In genomic region chr1:53410691-53411090, GRCh38 we compare ENCODE assay signal across 19 cellular contexts. TPM values are rescaled to one million over a fixed set of nuclear protein-coding genes. Genes with fewer than 3 reads are reported as not detected.
DNase-seq lines count a peak whose midpoint lies in the region; ATAC-seq and TF ChIP-seq lines count a peak whose summit lies in the region.
"Had no signal": no experiment of that assay in that cellular context is flagged by ENCODE, and none has a peak within 500 bp of the region (broad histone marks: within the 10 kb centered on the region; RNA-seq: fewer than 3 reads in every experiment).

No MANE protein-coding gene starts in this region.

- POLR2A ChIA-PET in HEK293 (lab: Yijun Ruan, JAX) = no interaction called here
- POLR2A ChIA-PET in WTC11 (lab: Charles Lee) = no interaction called here

- no peaks in the 10 kb centered on the region for H3K9me3 ChIP-seq in HEK293 (ENCODE audit: control insufficient read depth, insufficient read depth, low read depth, low read length)
- no peaks in the 10 kb centered on the region for H3K9me3 ChIP-seq in stomach
- H3K9me3 ChIP-seq: esophagus squamous epithelium, MG63 had no signal

- intact Hi-C loops in stomach (cut with DNase I; ENCODE audit: low total_unique reads) = no loop called here

- TF ChIP-seq CTCF in HEK293 (tag by site-specific recombination; IDR thresholded peaks at IDR 0.05) = no peak
- no peak for TF ChIP-seq CTCF in osteocyte (IDR thresholded peaks at IDR 0.05)
- no peak for TF ChIP-seq CTCF in WTC11 (IDR thresholded peaks at IDR 0.05)
- no peak for TF ChIP-seq CTCF in GM10266 (IDR thresholded peaks at IDR 0.05; ENCODE audit: control insufficient read depth, insufficient read depth, low read depth, missing control alignments)
- TF ChIP-seq CTCF in stomach (IDR thresholded peaks at IDR 0.05) = no peak

- no peak for DNase-seq in activated T-cell treated with anti-CD3 and anti-CD28 coated beads, Interleukin-2, amount 50 U/mL, for 24 hours
- DNase-seq in activated T-cell treated with anti-CD3 and anti-CD28 coated beads, Interleukin-2, amount 50 U/mL, for 4 hours = no peak
- no peak for DNase-seq in activated naive CD8-positive, alpha-beta T cell treated with anti-CD3 and anti-CD28 coated beads for 36 hours
- DNase-seq in osteocyte (ENCODE audit: extremely low spot score, unreplicated experiment) (peak; percentile 17), WTC11 (ENCODE audit: low spot score) (no peak), GM10266 (ENCODE audit: extremely low spot score) (no peak), stomach (no peak)
- DNase-seq: aorta, DMS79, esophagus squamous epithelium, naive B cell, NCI-H1930, NCI-H446 treated with DMSO at 0.1 percent for 48 hours had no signal

- H3K27ac ChIP-seq in HEK293 (ENCODE audit: extremely low read depth, low read depth, low read length) = no peak overlapping the region
- no peak overlapping the region for H3K27ac ChIP-seq in stomach
- H3K27ac ChIP-seq: esophagus squamous epithelium, GM23248 had no signal

- H3K4me3 Mint-ChIP-seq in activated T-cell treated with anti-CD3 and anti-CD28 coated beads, Interleukin-2, amount 50 U/mL, for 24 hours = no peak overlapping the region
- H3K4me3 Mint-ChIP-seq in activated T-cell treated with anti-CD3 and anti-CD28 coated beads, Interleukin-2, amount 50 U/mL, for 4 hours = no peak overlapping the region
- H3K4me3 Mint-ChIP-seq in activated naive CD8-positive, alpha-beta T cell treated with anti-CD3 and anti-CD28 coated beads for 36 hours = no peak overlapping the region
- H3K4me3 Mint-ChIP-seq in osteocyte (ENCODE audit: unreplicated experiment) = no peak overlapping the region
- H3K4me3 Mint-ChIP-seq in WTC11 = no peak overlapping the region
- H3K4me3 Mint-ChIP-seq: memory B cell, naive B cell had no signal

- no peak for TF ChIP-seq POLR2A in stomach (IDR thresholded peaks at IDR 0.05)

- peaks cover 5% of the 10 kb centered on the region; the same call in 1 of the 2 replicates for H3K4me1 ChIP-seq in HEK293 (ENCODE audit: control insufficient read depth, insufficient read depth, low read length)
- H3K4me1 ChIP-seq in stomach = peaks cover 0 to 17% (median 8%) of the 10 kb centered on the region in 4 donors
- H3K4me1 ChIP-seq: esophagus squamous epithelium had no signal

- H3K4me3 ChIP-seq in HEK293 (ENCODE audit: low read depth, low read length) (no peak overlapping the region), stomach (no peak overlapping the region)
- H3K4me3 ChIP-seq: esophagus squamous epithelium, GM23248, MG63 had no signal

- no peak for ATAC-seq in activated T-cell treated with anti-CD3 and anti-CD28 coated beads, Interleukin-2, amount 50 U/mL, for 4 hours
- ATAC-seq in WTC11 = no peak

- no peaks in the 10 kb centered on the region for H3K27me3 Mint-ChIP-seq in activated T-cell treated with anti-CD3 and anti-CD28 coated beads, Interleukin-2, amount 50 U/mL, for 24 hours
- no peaks in the 10 kb centered on the region for H3K27me3 Mint-ChIP-seq in activated T-cell treated with anti-CD3 and anti-CD28 coated beads, Interleukin-2, amount 50 U/mL, for 4 hours (ENCODE audit: low read depth)
- no peaks in the 10 kb centered on the region for H3K27me3 Mint-ChIP-seq in activated naive CD8-positive, alpha-beta T cell treated with anti-CD3 and anti-CD28 coated beads for 36 hours
- H3K27me3 Mint-ChIP-seq in osteocyte (ENCODE audit: unreplicated experiment) (peaks cover 29% of the 10 kb centered on the region), WTC11 (ENCODE audit: low read depth) (peaks cover 37% of the 10 kb centered on the region)

- no peaks in the 10 kb centered on the region for H3K9me3 Mint-ChIP-seq in activated T-cell treated with anti-CD3 and anti-CD28 coated beads, Interleukin-2, amount 50 U/mL, for 24 hours
- H3K9me3 Mint-ChIP-seq in activated T-cell treated with anti-CD3 and anti-CD28 coated beads, Interleukin-2, amount 50 U/mL, for 4 hours = no peaks in the 10 kb centered on the region
- no peaks in the 10 kb centered on the region for H3K9me3 Mint-ChIP-seq in activated naive CD8-positive, alpha-beta T cell treated with anti-CD3 and anti-CD28 coated beads for 36 hours
- H3K9me3 Mint-ChIP-seq in osteocyte (ENCODE audit: unreplicated experiment) (no peaks in the 10 kb centered on the region), WTC11 (no peaks in the 10 kb centered on the region; the same call in 1 of the 2 replicates)
- H3K9me3 Mint-ChIP-seq: memory B cell, naive B cell had no signal

- H3K4me1 Mint-ChIP-seq in activated T-cell treated with anti-CD3 and anti-CD28 coated beads, Interleukin-2, amount 50 U/mL, for 24 hours (ENCODE audit: low read depth) = peaks cover 66% of the 10 kb centered on the region
- peaks cover 62% of the 10 kb centered on the region for H3K4me1 Mint-ChIP-seq in activated T-cell treated with anti-CD3 and anti-CD28 coated beads, Interleukin-2, amount 50 U/mL, for 4 hours (ENCODE audit: low read depth)
- H3K4me1 Mint-ChIP-seq in activated naive CD8-positive, alpha-beta T cell treated with anti-CD3 and anti-CD28 coated beads for 36 hours = peaks cover 50% of the 10 kb centered on the region
- peaks cover 44% of the 10 kb centered on the region for H3K4me1 Mint-ChIP-seq in osteocyte (ENCODE audit: unreplicated experiment)
- H3K4me1 Mint-ChIP-seq in WTC11 = peaks cover 23% of the 10 kb centered on the region

- TF ChIP-seq EP300 in stomach (IDR thresholded peaks at IDR 0.05) = no peak

- H3K36me3 ChIP-seq in HEK293 (ENCODE audit: control insufficient read depth in 2 of 2, insufficient read depth in 1 of 2, low read length in 2 of 2) (no peaks in the 10 kb centered on the region), stomach (no peaks in the 10 kb centered on the region)
- H3K36me3 ChIP-seq: esophagus squamous epithelium, MG63 had no signal

- CTCF ChIA-PET in HEK293 (lab: Yijun Ruan, JAX) = interaction anchor here (1.0 kb wide), 1 partner anchor 75 kb away, joined by 4 read pairs; no protein-coding TSS in a partner anchor
- CTCF ChIA-PET in WTC11 (lab: Charles Lee) = no interaction called here

- WGBS in stomach, 5 donors = 89 to 96% (median 95%) methylated on average over 8 of the region's 8 CpGs

- H3K27me3 ChIP-seq in stomach = peaks cover 0 to 19% (median 0%) of the 10 kb centered on the region in 3 donors
- H3K27me3 ChIP-seq: MG63 had no signal

- H3K36me3 Mint-ChIP-seq in activated T-cell treated with anti-CD3 and anti-CD28 coated beads, Interleukin-2, amount 50 U/mL, for 24 hours (ENCODE audit: low read depth) = no peaks in the 10 kb centered on the region
- no peaks in the 10 kb centered on the region for H3K36me3 Mint-ChIP-seq in activated T-cell treated with anti-CD3 and anti-CD28 coated beads, Interleukin-2, amount 50 U/mL, for 4 hours (ENCODE audit: insufficient read depth)
- H3K36me3 Mint-ChIP-seq in activated naive CD8-positive, alpha-beta T cell treated with anti-CD3 and anti-CD28 coated beads for 36 hours = no peaks in the 10 kb centered on the region
- H3K36me3 Mint-ChIP-seq in osteocyte (ENCODE audit: unreplicated experiment) (no peaks in the 10 kb centered on the region), WTC11 (no peaks in the 10 kb centered on the region)
- H3K36me3 Mint-ChIP-seq: naive B cell had no signal

- H3K27ac Mint-ChIP-seq in activated T-cell treated with anti-CD3 and anti-CD28 coated beads, Interleukin-2, amount 50 U/mL, for 24 hours = peak overlapping the region; percentile 2
- H3K27ac Mint-ChIP-seq in activated naive CD8-positive, alpha-beta T cell treated with anti-CD3 and anti-CD28 coated beads for 36 hours = peak overlapping the region; percentile 30
- H3K27ac Mint-ChIP-seq in osteocyte (ENCODE audit: unreplicated experiment) = no peak overlapping the region
- no peak overlapping the region for H3K27ac Mint-ChIP-seq in WTC11
- H3K27ac Mint-ChIP-seq: memory B cell, naive B cell had no signal

TF ChIP-seq in HEK293, 187 proteins besides CTCF, POLR2A, EP300 and RAD21 (continues in another document):
- TF ChIP-seq ZNF157 (tag by site-specific recombination; IDR thresholded peaks at IDR 0.05) (no peak), ZNF610 (tag by site-specific recombination; IDR thresholded peaks at IDR 0.05; ENCODE audit: borderline replicate concordance) (no peak), ZBTB44 (tag by site-specific recombination; IDR thresholded peaks at IDR 0.05) (0 out of 2 replicates have a peak, but pooled peaks have one; percentile 13)

TF ChIP-seq in WTC11, 78 proteins besides CTCF, POLR2A, EP300 and RAD21 (continues in another document):
- TF ChIP-seq MLX (CRISPR knock-in tag; IDR thresholded peaks at IDR 0.05) = no peak
- no peak for TF ChIP-seq ZNF138 (CRISPR knock-in tag; conservative IDR thresholded peaks at IDR 0.05)
- no peak for TF ChIP-seq ZBTB21 (CRISPR knock-in tag; IDR thresholded peaks at IDR 0.05; ENCODE audit: borderline replicate concordance)
- no peak for TF ChIP-seq ZNF281 (CRISPR knock-in tag; IDR thresholded peaks at IDR 0.05)

RNA-seq across cellular contexts. Expression of gene DMRTB1, which starts 48.5 kb away (rescaled TPM):
- not detected for total RNA-seq in activated T-cell treated with anti-CD3 and anti-CD28 coated beads, Interleukin-2, amount 50 U/mL, for 4 hours
- not detected for total RNA-seq in activated naive CD8-positive, alpha-beta T cell treated with anti-CD3 and anti-CD28 coated beads for 36 hours
- total RNA-seq in osteocyte = not detected in 2 replicates
- total RNA-seq in WTC11 (2021) = 0.16 to 0.18 TPM (median 0.17 TPM) in 3 replicates
- total RNA-seq in stomach = not detected
- polyA plus RNA-seq in stomach = not detected
- total RNA-seq: aorta, esophagus squamous epithelium, GM23248, posterior vena cava, RPMI7951 had no signal
- polyA plus RNA-seq: aorta, GM23248 had no signal

Comparison
In these comparisons a context has a peak if more than half of its experiments do, and no peak if none do; other contexts are left out.
1. H3K27ac Mint-ChIP-seq: peak in activated T-cell treated with anti-CD3 and anti-CD28 coated beads, Interleukin-2, amount 50 U/mL, for 24 hours (single experiment) and activated naive CD8-positive, alpha-beta T cell treated with anti-CD3 and anti-CD28 coated beads for 36 hours (single experiment); none in osteocyte (single experiment) and WTC11 (single experiment).